8 cellular contexts compared by ENCODE assay signal in the genomic region with DNA sequence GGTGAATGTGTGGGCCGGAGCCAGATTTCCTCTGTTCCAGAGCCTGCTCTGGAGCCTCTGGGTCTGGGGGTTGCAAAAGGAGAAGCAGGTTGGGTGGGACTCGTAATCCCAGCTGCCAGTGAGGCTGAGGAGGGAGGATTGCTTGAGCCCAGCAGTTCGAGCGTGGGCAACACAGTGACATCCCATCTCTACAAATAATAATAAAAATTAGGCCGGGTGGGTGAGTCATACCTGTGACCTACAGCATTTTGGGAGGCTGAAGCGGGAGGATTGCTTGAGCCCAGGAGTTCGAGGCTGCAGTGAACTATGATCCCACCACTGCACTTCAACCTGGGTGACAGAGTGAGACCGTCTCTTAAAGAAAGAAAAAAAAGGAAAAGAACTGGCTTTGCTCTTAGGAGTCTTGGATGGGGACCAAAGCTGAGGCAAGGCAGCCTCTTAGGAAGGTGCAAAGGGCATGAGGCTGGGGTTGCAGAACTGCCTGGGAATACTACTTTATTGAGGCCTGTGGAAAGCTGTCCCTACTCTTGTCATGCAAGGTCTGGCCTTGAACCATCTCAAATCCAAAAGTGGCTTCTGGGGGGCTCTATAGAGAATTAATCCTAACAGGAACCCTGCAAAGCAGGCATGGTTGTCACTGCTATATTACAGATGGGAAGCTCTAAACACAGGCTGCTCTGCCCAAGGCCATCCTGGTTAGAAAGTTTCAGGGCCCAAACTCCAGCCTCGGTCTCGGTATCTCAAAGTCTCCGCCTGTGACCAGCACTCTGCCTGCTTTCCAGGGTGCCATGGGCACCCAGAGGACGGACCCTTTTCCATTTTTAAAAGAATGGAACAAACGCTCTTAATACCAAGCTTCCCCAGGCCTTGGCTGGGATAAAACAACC. TPM values are rescaled to one million over a fixed set of nuclear protein-coding genes. Genes with fewer than 3 reads are reported as not detected.
DNase-seq lines count a peak whose midpoint lies in the region; ATAC-seq and TF ChIP-seq lines count a peak whose summit lies in the region.

No MANE protein-coding gene starts in this region.

- in situ Hi-C loops in gastrocnemius medialis (cut with MboI; ENCODE audit: low sequenced_read_pairs in 4 of 4) = loop anchor here in 3 of 4 donors (5.0 to 25.0 kb wide), 4 partner anchors 51 to 504 kb away; partner anchors contain the start of genes PLEKHF1 (in 2 of the 3), POP4 (in 2 of the 3) and UQCRFS1 (in 1 of the 3)

- no peaks in the 10 kb centered on the region for H3K9me3 Mint-ChIP-seq in activated CD8-positive, alpha-beta T cell treated with anti-CD3 and anti-CD28 coated beads for 36 hours

- peaks cover 0 to 4% (median 0%) of the 10 kb centered on the region in 9 donors for H3K27me3 ChIP-seq in heart left ventricle
- no peaks in the 10 kb centered on the region for H3K27me3 ChIP-seq in gastrocnemius medialis

- CTCF ChIA-PET in activated CD8-positive, alpha-beta T cell treated with anti-CD3 and anti-CD28 coated beads for 36 hours (lab: Charles Lee) = interaction anchor here (0.6 to 20.7 kb wide), 48 partner anchors 9 to 1347 kb away, joined by 3 to 300 read pairs (median 5); partner anchors contain the start of genes PLEKHF1, POP4 and URI1

- H3K27me3 Mint-ChIP-seq in activated CD8-positive, alpha-beta T cell treated with anti-CD3 and anti-CD28 coated beads for 36 hours = no peaks in the 10 kb centered on the region

- DNase-seq in DMS53 (lab: John Stamatoyannopoulos, UW) (peak; percentile 51), DMS53 treated with DMSO at 0.1 percent for 48 hours (lab: John Stamatoyannopoulos, UW; ENCODE audit: unreplicated experiment) (no peak), heart left ventricle (no peak), gastrocnemius medialis (peak in 1 of 2 donors; percentile 24), NCI-H2227 (lab: John Stamatoyannopoulos, UW; ENCODE audit: unreplicated experiment) (no peak)
- peak; percentile 52 for DNase-seq in activated CD8-positive, alpha-beta T cell treated with anti-CD3 and anti-CD28 coated beads for 36 hours

- no peaks in the 10 kb centered on the region for H3K36me3 ChIP-seq in heart left ventricle
- no peaks in the 10 kb centered on the region for H3K36me3 ChIP-seq in gastrocnemius medialis

- peak overlapping the region; percentile 97 for H3K4me3 Mint-ChIP-seq in activated CD8-positive, alpha-beta T cell treated with anti-CD3 and anti-CD28 coated beads for 36 hours

- peaks cover 0 to 48% (median 24%) of the 10 kb centered on the region in 12 donors for H3K4me1 ChIP-seq in heart left ventricle
- peaks cover 24 to 26% of the 10 kb centered on the region in 2 donors for H3K4me1 ChIP-seq in gastrocnemius medialis

- ATAC-seq in HG03159 (IDR thresholded peaks at IDR 0.05; ENCODE audit: unreplicated experiment) = peak; percentile 12
- peak; percentile 2 for ATAC-seq in activated CD8-positive, alpha-beta T cell treated with anti-CD3 and anti-CD28 coated beads for 36 hours
- peak; percentile 2 to 33 (median 21) for ATAC-seq in heart left ventricle
- ATAC-seq in gastrocnemius medialis = peak; percentile 49
- no peak for ATAC-seq in GM21390 (IDR thresholded peaks at IDR 0.05; ENCODE audit: unreplicated experiment)

- 30 to 36% (median 35%) methylated on average over 13 of the region's 13 CpGs for WGBS in heart left ventricle, 4 donors

- intact Hi-C loops in activated CD8-positive, alpha-beta T cell treated with anti-CD3 and anti-CD28 coated beads for 36 hours (cut with micrococcal nuclease) = loop anchor here (2.0 kb wide), 2 partner anchors 21 to 105 kb away; no protein-coding TSS in a partner anchor
- intact Hi-C loops in heart left ventricle (cut with DNase I) = loop anchor here (1.0 to 10.0 kb wide), 11 partner anchors 21 to 504 kb away; partner anchors contain the start of genes PLEKHF1 (in 5 of the 10) and UQCRFS1 (in 1 of the 10)
- intact Hi-C loops in gastrocnemius medialis (cut with DNase I; ENCODE audit: low total_unique reads) = loop anchor here (1.0 kb wide), 4 partner anchors 22 to 110 kb away; partner anchors contain the start of genes PLEKHF1 and POP4

- H3K9me3 ChIP-seq in heart left ventricle (no peaks in the 10 kb centered on the region), gastrocnemius medialis (no peaks in the 10 kb centered on the region)

- POLR2A ChIA-PET in activated CD8-positive, alpha-beta T cell treated with anti-CD3 and anti-CD28 coated beads for 36 hours (lab: Charles Lee) = interaction anchor here (0.6 to 4.6 kb wide), 20 partner anchors 10 to 226 kb away, joined by 3 to 49 read pairs (median 7); partner anchors contain the start of genes POP4 and URI1

- H3K4me1 Mint-ChIP-seq in activated CD8-positive, alpha-beta T cell treated with anti-CD3 and anti-CD28 coated beads for 36 hours (ENCODE audit: low read depth) = peaks cover 39% of the 10 kb centered on the region

- no peak for TF ChIP-seq POLR2A in heart left ventricle (IDR thresholded peaks at IDR 0.05)
- TF ChIP-seq POLR2A in gastrocnemius medialis (IDR thresholded peaks at IDR 0.05) = no peak

- TF ChIP-seq CTCF in activated CD8-positive, alpha-beta T cell treated with anti-CD3 and anti-CD28 coated beads for 36 hours (IDR thresholded peaks at IDR 0.05) = no peak
- TF ChIP-seq CTCF in heart left ventricle (IDR thresholded peaks at IDR 0.05) (no peak), gastrocnemius medialis (IDR thresholded peaks at IDR 0.05 in 4 of 5, conservative IDR thresholded peaks at IDR 0.05 in 1 of 5) (no peak)

- H3K4me3 ChIP-seq in heart left ventricle (peak overlapping the region; percentile 68 to 100 (median 91)), gastrocnemius medialis (peak overlapping the region; percentile 80 to 99 (median 86))

- H3K36me3 Mint-ChIP-seq in activated CD8-positive, alpha-beta T cell treated with anti-CD3 and anti-CD28 coated beads for 36 hours (ENCODE audit: low read depth) = peaks cover 29% of the 10 kb centered on the region

- peak overlapping the region; percentile 89 to 100 (median 96) for H3K27ac ChIP-seq in heart left ventricle
- H3K27ac ChIP-seq in gastrocnemius medialis = peak overlapping the region; percentile 94 to 98 (median 94)

- H3K27ac Mint-ChIP-seq in activated CD8-positive, alpha-beta T cell treated with anti-CD3 and anti-CD28 coated beads for 36 hours = peak overlapping the region; percentile 98

RNA-seq across cellular contexts. Expression of gene C19orf12, which starts 0.9 kb away (rescaled TPM):
- total RNA-seq in activated CD8-positive, alpha-beta T cell treated with anti-CD3 and anti-CD28 coated beads for 36 hours = 10 to 100 TPM; 33.3 to 36.6 TPM
- total RNA-seq in heart left ventricle = 10 to 100 TPM; 35.7 to 80.3 (median 49.2) TPM
- polyA plus RNA-seq in heart left ventricle = 10 to 100 TPM; 34.0 to 47.1 TPM
- total RNA-seq in gastrocnemius medialis = 100 to 1,000 TPM in 1 of 4 donors, 10 to 100 TPM in 3; 54.4 to 142 (median 69.8) TPM

RNA-seq across cellular contexts. Expression of gene PLEKHF1, which starts 50.7 kb away (rescaled TPM):
- 10 to 100 TPM; 30.4 to 31.7 TPM for total RNA-seq in activated CD8-positive, alpha-beta T cell treated with anti-CD3 and anti-CD28 coated beads for 36 hours
- total RNA-seq in heart left ventricle (10 to 100 TPM in 8 of 9 donors, 1 to 10 TPM in 1; 7.8 to 46.1 (median 17.5) TPM), gastrocnemius medialis (100 to 1,000 TPM in 3 of 4 donors, 10 to 100 TPM in 1; 69.1 to 164 (median 135) TPM)
- polyA plus RNA-seq in heart left ventricle = 10 to 100 TPM; 38.6 to 42.0 TPM

Comparison
In these comparisons a context has a peak if more than half of its experiments do, and no peak if none do; other contexts are left out.
1. DNase-seq: peak in DMS53 (single experiment) and activated CD8-positive, alpha-beta T cell treated with anti-CD3 and anti-CD28 coated beads for 36 hours (single experiment); none in DMS53 treated with DMSO at 0.1 percent for 48 hours (single experiment), heart left ventricle (0 of 5) and NCI-H2227 (single experiment).